ENCODE assay signal across 25 cellular contexts in the genomic region with DNA sequence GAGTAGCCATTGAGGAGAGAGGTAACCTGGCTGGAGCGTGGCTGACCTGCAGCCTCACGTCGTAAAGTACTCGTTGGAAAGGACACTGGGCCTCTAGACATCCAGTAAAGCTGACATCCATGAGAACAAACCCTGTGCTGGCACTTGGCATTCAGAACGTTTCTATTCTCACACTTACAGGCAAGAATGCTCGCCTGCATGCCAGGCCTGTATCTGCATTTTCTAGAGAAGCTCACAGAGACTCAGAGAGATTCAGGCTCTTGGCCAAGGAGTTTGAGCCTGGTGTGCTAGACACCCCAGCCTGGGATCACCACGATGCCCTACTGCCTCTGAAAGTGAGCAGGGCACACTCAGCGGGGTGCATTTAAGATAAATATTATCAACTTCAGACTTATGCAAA.
"Had no signal": no experiment of that assay in that cellular context is flagged by ENCODE, and none has a peak within 500 bp of the region (broad histone marks: within the 10 kb centered on the region; RNA-seq: fewer than 3 reads in every experiment).

No MANE protein-coding gene starts in this region.

- H3K9me3 ChIP-seq: ovary, psoas muscle, right lobe of liver, sigmoid colon, stomach, thoracic aorta, thyroid gland, tibial nerve, upper lobe of left lung, vagina had no signal

- H3K27me3 ChIP-seq: neural progenitor cell, ovary, right lobe of liver, thyroid gland, upper lobe of left lung, vagina had no signal

- H3K4me3 ChIP-seq: neural progenitor cell, ovary, psoas muscle, right lobe of liver, sigmoid colon, stomach, thoracic aorta, thyroid gland, tibial nerve, upper lobe of left lung, vagina had no signal

- ATAC-seq: naive thymus-derived CD4-positive, alpha-beta T cell; natural killer cell; psoas muscle; right lobe of liver; stimulated activated effector memory CD8-positive, alpha-beta T cell treated with anti-CD3 and anti-CD28 coated beads, Interleukin-12 subunit alpha, Interleukin-12 subunit beta, amount 100 ng/mL, for 72 hours; stimulated activated naive B cell treated with anti-CD40 and anti-IgM and Interleukin-4, amounts not matched to agents 10 μg/mL and 1 μg/mL and 100 μg/mL, for 72 hours had no signal

- H3K27ac ChIP-seq: neural progenitor cell, ovary, parathyroid adenoma, psoas muscle, right lobe of liver, sigmoid colon, stomach, thoracic aorta, thyroid gland, tibial nerve, upper lobe of left lung, vagina had no signal

- DNase-seq: naive thymus-derived CD4-positive, alpha-beta T cell; natural killer cell; occipital lobe; ovary; posterior cingulate gyrus; psoas muscle; right lobe of liver; sigmoid colon; small intestine; stimulated activated CD4-positive, alpha-beta T cell treated with anti-CD3 and anti-CD28 coated beads, Interleukin-15, amount 100 ng/mL, for 24 hours; stimulated activated CD4-positive, alpha-beta T cell treated with anti-CD3 and anti-CD28 coated beads, Interleukin-2, amount 100 ng/mL, for 24 hours; stimulated activated CD4-positive, alpha-beta T cell treated with anti-CD3 and anti-CD28 coated beads, Interleukin-2, amount 100 ng/mL, for 48 hours; stimulated activated CD4-positive, alpha-beta T cell treated with anti-CD3 and anti-CD28 coated beads, Interleukin-4, amount 100 ng/mL, for 24 hours; stimulated activated naive B cell treated with anti-CD40 and anti-IgM and Interleukin-4, amounts not matched to agents 10 μg/mL and 1 μg/mL and 100 μg/mL, for 72 hours; stimulated activated naive CD4-positive, alpha-beta T cell treated with Interleukin-2 at 50 U/mL for 16 hours; stomach; thyroid gland; trophoblast cell; upper lobe of left lung had no signal

- H3K36me3 ChIP-seq: neural progenitor cell, ovary, right lobe of liver, sigmoid colon, stomach, thoracic aorta, thyroid gland, tibial nerve, upper lobe of left lung, vagina had no signal

- H3K4me1 ChIP-seq: neural progenitor cell, parathyroid adenoma, psoas muscle, right lobe of liver, sigmoid colon, stomach, thyroid gland, tibial nerve, upper lobe of left lung, vagina had no signal
